ENCODE assay signal across 1 cellular context in the genomic region with DNA sequence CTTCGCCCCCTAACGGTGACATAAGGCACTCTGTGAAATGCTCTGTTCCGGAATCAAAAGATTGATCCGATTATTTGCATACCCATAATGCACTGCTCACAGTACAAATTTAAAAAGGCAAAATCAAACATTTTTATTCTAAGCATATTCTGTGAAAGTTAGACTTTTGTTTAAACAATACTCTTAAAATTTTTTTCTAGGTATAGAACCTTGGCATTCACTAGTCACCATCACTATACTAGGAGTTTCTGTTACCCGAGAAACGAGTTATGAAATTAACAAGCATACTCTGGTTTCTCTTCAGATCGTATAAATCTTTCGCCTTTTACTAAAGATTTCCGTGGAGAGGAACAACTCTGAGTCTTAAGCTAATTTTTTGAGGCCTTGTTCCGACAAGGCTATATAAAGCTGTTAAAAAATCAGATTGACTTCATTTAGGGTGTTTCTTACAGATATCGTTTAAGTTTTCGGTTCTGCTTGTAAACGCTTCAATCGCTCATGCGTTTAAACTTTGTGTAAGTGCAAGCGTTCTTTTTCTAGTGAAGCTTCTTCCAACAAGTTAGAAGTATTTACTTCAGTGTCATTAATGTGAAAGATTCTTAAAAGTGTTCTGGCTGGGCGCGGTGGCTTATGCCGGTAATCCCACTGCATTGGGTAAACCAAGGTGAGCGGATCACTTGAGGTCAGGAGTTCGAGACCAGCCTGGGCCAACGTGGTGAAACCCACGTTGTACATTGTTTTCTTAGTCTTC.
A peak's percentile ranks its signal among the peaks of the same experiment; 100 is the strongest.
TF ChIP-seq lines count a peak whose summit lies in the region.

Gene RNU5B-1, plus strand, starts transcription at position 285 of the 751 bp plus-strand sequence.

TF ChIP-seq in SK-N-SH treated with all-trans-retinoic acid at 6 μM for 48 hours, 23 proteins besides CTCF, POLR2A, EP300 and RAD21 (continued from another document):
- TF ChIP-seq POU6F1 (CRISPR knock-in tag; IDR thresholded peaks at IDR 0.05; ENCODE audit: borderline replicate concordance, low read depth) (peak; percentile 100), TCF4 (CRISPR knock-in tag; IDR thresholded peaks at IDR 0.05; ENCODE audit: borderline replicate concordance) (peak; percentile 93), CSDC2 (CRISPR knock-in tag; IDR thresholded peaks at IDR 0.05) (peak; percentile 96), ESRRG (CRISPR knock-in tag; IDR thresholded peaks at IDR 0.05) (peak; percentile 99), GLIS3 (CRISPR knock-in tag; IDR thresholded peaks at IDR 0.05) (peak; percentile 99), ARNTL (CRISPR knock-in tag; IDR thresholded peaks at IDR 0.05; ENCODE audit: borderline replicate concordance, low read depth) (peak; percentile 86), CREB5 (CRISPR knock-in tag; IDR thresholded peaks at IDR 0.05; ENCODE audit: low read depth) (peak; percentile 100), ZNF70 (CRISPR knock-in tag; IDR thresholded peaks at IDR 0.05) (no peak; the same call in none of the 2 replicates), ISL1 (CRISPR knock-in tag; IDR thresholded peaks at IDR 0.05) (0 out of 2 replicates have a peak, but pooled peaks have one; percentile 38), RARB (CRISPR knock-in tag; IDR thresholded peaks at IDR 0.05) (peak; percentile 99), OSR1 (CRISPR knock-in tag; IDR thresholded peaks at IDR 0.05) (no peak)
